Comparison of ENCODE assay signal across 11 cellular contexts in genomic region chr6:150631283-150631981, GRCh38. TPM values are rescaled to one million over a fixed set of nuclear protein-coding genes. Genes with fewer than 3 reads are reported as not detected.
DNase-seq lines count a peak whose midpoint lies in the region; ATAC-seq and TF ChIP-seq lines count a peak whose summit lies in the region.
"Had no signal": no experiment of that assay in that cellular context is flagged by ENCODE, and none has a peak within 500 bp of the region (broad histone marks: within the 10 kb centered on the region; RNA-seq: fewer than 3 reads in every experiment).

No MANE protein-coding gene starts in this region.

- H3K9me3 ChIP-seq in BLaER1, result peaks cover 4% of the 10 kb centered on the region
- H3K9me3 ChIP-seq in mammary epithelial cell (replicated peaks; ENCODE audit: insufficient read depth, low read length), result no peaks in the 10 kb centered on the region

- H3K4me1 Mint-ChIP-seq in effector memory CD8-positive, alpha-beta T cell (ENCODE audit: low read depth in 2 of 2), result peaks cover 24 to 45% of the 10 kb centered on the region in 2 donors

- peak overlapping the region; percentile 60 for H3K4me2 ChIP-seq in BLaER1
- no peak overlapping the region for H3K4me2 ChIP-seq in mammary epithelial cell (ENCODE audit: insufficient read depth, low read depth, low read length)

- BruUV-seq in mammary epithelial cell (replicated peaks; lab: Mats Ljungman, UMichigan), result no TSS peak

- dilution Hi-C loops in mammary epithelial cell (cut with HindIII; ENCODE audit: low sequenced_read_pairs), result no loop called here

- no peak overlapping the region for H3K4me3 ChIP-seq in BLaER1
- no peak overlapping the region for H3K4me3 ChIP-seq in mammary epithelial cell (replicated peaks in 1 of 3; ENCODE audit: insufficient read depth in 1 of 3, low read depth in 2 of 3, low read length in 3 of 3)

- H3K27ac Mint-ChIP-seq in effector memory CD8-positive, alpha-beta T cell, result peak overlapping the region; percentile 8 to 97
- H3K27ac Mint-ChIP-seq: type B pancreatic cell had no signal

- no peaks in the 10 kb centered on the region for H3K9me3 Mint-ChIP-seq in effector memory CD8-positive, alpha-beta T cell
- H3K9me3 Mint-ChIP-seq: type B pancreatic cell had no signal

- H3K36me3 Mint-ChIP-seq in effector memory CD8-positive, alpha-beta T cell (ENCODE audit: insufficient read depth), result no peaks in the 10 kb centered on the region

- H3K27ac ChIP-seq in BLaER1 (no peak overlapping the region), mammary epithelial cell (ENCODE audit: insufficient read depth, low read depth, low read length) (no peak overlapping the region)

- CTCF ChIA-PET in mammary epithelial cell (lab: Charles Lee; ENCODE audit: low non-redundant PET), result no interaction called here

- ATAC-seq in GM18511 (IDR thresholded peaks at IDR 0.05; ENCODE audit: unreplicated experiment), result peak; percentile 57
- peak; percentile 33 for ATAC-seq in HG02973 (IDR thresholded peaks at IDR 0.05; ENCODE audit: unreplicated experiment)
- no peak for ATAC-seq in effector memory CD8-positive, alpha-beta T cell (replicated peaks)
- ATAC-seq in GM19035 (IDR thresholded peaks at IDR 0.05; ENCODE audit: unreplicated experiment), result no peak
- ATAC-seq: Panc1 had no signal

- H4K20me1 ChIP-seq in BLaER1, result no peaks in the 10 kb centered on the region
- H4K20me1 ChIP-seq in mammary epithelial cell (ENCODE audit: insufficient read depth, low read length), result no peaks in the 10 kb centered on the region

- H2AFZ ChIP-seq in mammary epithelial cell (ENCODE audit: low read depth, low read length), result no peak overlapping the region

- H3K4me3 Mint-ChIP-seq in effector memory CD8-positive, alpha-beta T cell, result peak overlapping the region; percentile 11 to 26
- H3K4me3 Mint-ChIP-seq: type B pancreatic cell had no signal

- H3K27me3 Mint-ChIP-seq in effector memory CD8-positive, alpha-beta T cell, result no peaks in the 10 kb centered on the region
- H3K27me3 Mint-ChIP-seq: type B pancreatic cell had no signal

- peaks cover 37% of the 10 kb centered on the region for H3K4me1 ChIP-seq in BLaER1
- H3K4me1 ChIP-seq in mammary epithelial cell (ENCODE audit: insufficient read depth, low read length), result peaks cover 11% of the 10 kb centered on the region

- H3K9ac ChIP-seq in BLaER1, result no peak overlapping the region
- no peak overlapping the region for H3K9ac ChIP-seq in mammary epithelial cell (ENCODE audit: insufficient read depth, low read length)

- H3K36me3 ChIP-seq in BLaER1 (no peaks in the 10 kb centered on the region), mammary epithelial cell (ENCODE audit: insufficient read depth, low read length) (no peaks in the 10 kb centered on the region)

- peaks cover 35% of the 10 kb centered on the region for H3K79me2 ChIP-seq in mammary epithelial cell (ENCODE audit: insufficient read depth, low read length)

- intact Hi-C loops in mammary epithelial cell (cut with micrococcal nuclease), result no loop called here

- WGBS in mammary epithelial cell (ENCODE audit: low coverage, missing lambda C conversion rate), result 87% methylated on average over 11 of the region's 12 CpGs

- no peak for TF ChIP-seq CTCF in mammary epithelial cell (conservative IDR thresholded peaks at IDR 0.05 in 1 of 2, IDR thresholded peaks at IDR 0.05 in 1 of 2; ENCODE audit: extremely low read depth in 1 of 2, insufficient read depth in 1 of 2, low read depth in 1 of 2, low read length in 2 of 2)

- H3K27me3 ChIP-seq in BLaER1 (no peaks in the 10 kb centered on the region), mammary epithelial cell (ENCODE audit: insufficient read depth, low read length) (no peaks in the 10 kb centered on the region)

- in situ Hi-C loops in mammary epithelial cell (cut with MboI; ENCODE audit: low sequenced_read_pairs in 2 of 2), result no loop called here

- DNase-seq in effector memory CD8-positive, alpha-beta T cell, result no peak
- DNase-seq in NCI-H2107 treated with DMSO at 0.1 percent for 48 hours (lab: John Stamatoyannopoulos, UW; ENCODE audit: unreplicated experiment) (no peak), amygdala (lab: John Stamatoyannopoulos, UW) (no peak), mammary epithelial cell (no peak)
- DNase-seq: MV-4-11 had no signal

RNA-seq across cellular contexts. Expression of gene PLEKHG1, which starts 31.7 kb away (rescaled TPM):
- total RNA-seq in mammary epithelial cell, result 10 to 100 TPM; 35.3 to 63.2 TPM
- polyA plus RNA-seq in mammary epithelial cell, result 8.6 TPM
- polyA minus RNA-seq in mammary epithelial cell, result 37.3 TPM

Comparison
In these comparisons a context has a peak if more than half of its experiments do, and no peak if none do; other contexts are left out.
1. ATAC-seq: peak in GM18511 (single experiment) and HG02973 (single experiment); none in effector memory CD8-positive, alpha-beta T cell (single experiment) and GM19035 (single experiment).